In genomic region chr6:36725581-36725980, GRCh38 we compare ENCODE assay signal across 1 cellular context.
TF ChIP-seq lines count a peak whose summit lies in the region.

No MANE protein-coding gene starts in this region.

TF ChIP-seq in IMR-90, 13 proteins besides CTCF, POLR2A, EP300 and RAD21:
- TF ChIP-seq ELK1 (IDR thresholded peaks at IDR 0.05; ENCODE audit: borderline replicate concordance, low read depth, low read length) (no peak), RFX5 (IDR thresholded peaks at IDR 0.05; ENCODE audit: low read depth, low read length) (no peak)
